In the genomic region with DNA sequence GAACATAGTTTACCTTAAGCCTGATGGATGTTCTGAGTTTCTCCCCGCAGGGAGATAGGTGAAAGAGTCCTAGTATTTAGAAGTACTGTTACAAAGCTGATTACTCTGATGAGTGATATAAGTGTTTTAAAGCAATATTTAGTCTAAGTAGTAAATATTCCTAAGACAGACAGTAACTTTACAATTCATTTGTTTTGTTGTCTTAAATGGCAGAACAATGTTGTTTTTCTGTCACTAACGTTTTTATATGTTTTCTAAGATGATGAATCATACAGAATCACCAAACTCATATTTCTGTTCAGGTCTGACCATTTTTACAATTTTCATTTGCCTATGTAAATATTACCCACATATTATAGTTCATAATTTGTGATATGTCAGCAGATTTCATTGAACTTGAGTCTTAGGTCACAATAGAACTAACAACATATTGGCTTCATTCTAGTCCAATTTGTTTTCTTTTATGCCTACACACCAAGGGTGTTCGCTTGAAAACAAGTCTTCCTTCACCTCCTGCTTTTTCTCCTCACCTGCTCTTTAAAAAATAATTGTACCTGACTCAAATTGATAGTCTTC, we compare ENCODE assay signal across 2 cellular contexts.
TF ChIP-seq lines count a peak whose summit lies in the region.

No MANE protein-coding gene starts in this region.

TF ChIP-seq in HEK293, 187 proteins besides CTCF, POLR2A, EP300 and RAD21:
- no peak for TF ChIP-seq ZBTB48 (tag by site-specific recombination; IDR thresholded peaks at IDR 0.05)
- TF ChIP-seq, protein P1, sequence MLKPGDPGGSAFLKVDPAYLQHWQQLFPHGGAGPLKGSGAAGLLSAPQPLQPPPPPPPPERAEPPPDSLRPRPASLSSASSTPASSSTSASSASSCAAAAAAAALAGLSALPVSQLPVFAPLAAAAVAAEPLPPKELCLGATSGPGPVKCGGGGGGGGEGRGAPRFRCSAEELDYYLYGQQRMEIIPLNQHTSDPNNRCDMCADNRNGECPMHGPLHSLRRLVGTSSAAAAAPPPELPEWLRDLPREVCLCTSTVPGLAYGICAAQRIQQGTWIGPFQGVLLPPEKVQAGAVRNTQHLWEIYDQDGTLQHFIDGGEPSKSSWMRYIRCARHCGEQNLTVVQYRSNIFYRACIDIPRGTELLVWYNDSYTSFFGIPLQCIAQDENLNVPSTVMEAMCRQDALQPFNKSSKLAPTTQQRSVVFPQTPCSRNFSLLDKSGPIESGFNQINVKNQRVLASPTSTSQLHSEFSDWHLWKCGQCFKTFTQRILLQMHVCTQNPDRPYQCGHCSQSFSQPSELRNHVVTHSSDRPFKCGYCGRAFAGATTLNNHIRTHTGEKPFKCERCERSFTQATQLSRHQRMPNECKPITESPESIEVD (tag by site-specific recombination; IDR thresholded peaks at IDR 0.05), result 0 out of 2 replicates have a peak, but pooled peaks have one; percentile 56
- TF ChIP-seq, protein P2, sequence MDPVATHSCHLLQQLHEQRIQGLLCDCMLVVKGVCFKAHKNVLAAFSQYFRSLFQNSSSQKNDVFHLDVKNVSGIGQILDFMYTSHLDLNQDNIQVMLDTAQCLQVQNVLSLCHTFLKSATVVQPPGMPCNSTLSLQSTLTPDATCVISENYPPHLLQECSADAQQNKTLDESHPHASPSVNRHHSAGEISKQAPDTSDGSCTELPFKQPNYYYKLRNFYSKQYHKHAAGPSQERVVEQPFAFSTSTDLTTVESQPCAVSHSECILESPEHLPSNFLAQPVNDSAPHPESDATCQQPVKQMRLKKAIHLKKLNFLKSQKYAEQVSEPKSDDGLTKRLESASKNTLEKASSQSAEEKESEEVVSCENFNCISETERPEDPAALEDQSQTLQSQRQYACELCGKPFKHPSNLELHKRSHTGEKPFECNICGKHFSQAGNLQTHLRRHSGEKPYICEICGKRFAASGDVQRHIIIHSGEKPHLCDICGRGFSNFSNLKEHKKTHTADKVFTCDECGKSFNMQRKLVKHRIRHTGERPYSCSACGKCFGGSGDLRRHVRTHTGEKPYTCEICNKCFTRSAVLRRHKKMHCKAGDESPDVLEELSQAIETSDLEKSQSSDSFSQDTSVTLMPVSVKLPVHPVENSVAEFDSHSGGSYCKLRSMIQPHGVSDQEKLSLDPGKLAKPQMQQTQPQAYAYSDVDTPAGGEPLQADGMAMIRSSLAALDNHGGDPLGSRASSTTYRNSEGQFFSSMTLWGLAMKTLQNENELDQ (tag by site-specific recombination; IDR thresholded peaks at IDR 0.05; ENCODE audit: low read depth), result no peak
- TF ChIP-seq ZNF600 (tag by site-specific recombination; IDR thresholded peaks at IDR 0.05), result 0 out of 2 replicates have a peak, but pooled peaks have one; percentile 14

TF ChIP-seq in K562, 482 proteins besides CTCF, POLR2A, EP300 and RAD21:
- TF ChIP-seq MAFF (IDR thresholded peaks at IDR 0.05; ENCODE audit: low read length) (peak; percentile 90), ZNF3 (CRISPR knock-in tag; IDR thresholded peaks at IDR 0.05) (no peak), POLR2H (tag; IDR thresholded peaks at IDR 0.05; ENCODE audit: low read depth) (no peak), MAFG (tag; conservative IDR thresholded peaks at IDR 0.05) (peak; percentile 86), TFAM (CRISPR knock-in tag; conservative IDR thresholded peaks at IDR 0.05) (no peak), HNRNPUL1 (IDR thresholded peaks at IDR 0.05; ENCODE audit: low read length) (no peak), ZNF316 (IDR thresholded peaks at IDR 0.05) (peak; percentile 95), C11orf30 (IDR thresholded peaks at IDR 0.05; ENCODE audit: low read depth) (peak; percentile 88), MAFK (IDR thresholded peaks at IDR 0.05; ENCODE audit: low read length) (peak; percentile 87)
TF ChIP-seq in K562: peak in this region for 5.
